ENCODE assay signal across 14 cellular contexts in the genomic region with DNA sequence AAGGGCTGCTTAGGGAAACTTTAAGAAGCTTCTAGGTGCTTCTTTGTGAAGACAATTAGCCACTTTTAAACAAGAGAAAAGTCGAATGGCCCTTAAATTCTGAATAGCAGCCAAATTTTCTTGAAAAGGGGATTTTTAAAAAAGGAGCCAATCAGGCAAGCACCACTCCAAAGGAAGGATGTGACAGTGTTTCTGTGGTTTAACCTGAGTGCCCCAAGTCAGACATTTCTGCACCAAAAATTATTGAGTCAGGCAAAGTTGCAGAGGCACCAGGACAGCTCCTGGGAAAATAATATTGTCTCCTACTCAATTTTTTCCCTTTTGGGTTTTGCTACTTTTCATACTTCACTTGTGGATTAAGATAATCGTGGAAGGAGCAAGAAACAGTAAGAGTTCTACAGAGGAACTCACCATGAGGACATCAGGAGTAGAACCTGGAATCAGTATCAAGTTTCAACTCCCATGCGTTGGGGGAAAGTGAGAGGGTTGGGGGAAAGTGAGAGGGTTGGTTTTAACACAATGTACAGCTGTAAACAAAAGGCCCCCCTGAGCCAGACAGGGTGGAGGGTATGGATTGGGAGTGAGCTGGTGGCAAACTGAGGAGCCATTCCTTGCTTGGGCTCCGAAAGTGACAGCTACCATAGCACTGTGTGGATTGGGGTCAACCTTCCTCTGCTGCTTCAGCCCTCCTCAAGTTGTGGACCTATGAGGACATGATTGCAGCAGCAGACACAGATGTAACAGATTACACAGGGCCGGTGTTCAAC.
DNase-seq lines count a peak whose midpoint lies in the region; ATAC-seq, FAIRE-seq and TF ChIP-seq lines count a peak whose summit lies in the region.
"Had no signal": no experiment of that assay in that cellular context is flagged by ENCODE, and none has a peak within 500 bp of the region (broad histone marks: within the 10 kb centered on the region; RNA-seq: fewer than 3 reads in every experiment).

No MANE protein-coding gene starts in this region.

- no peak for TF ChIP-seq CTCF in lower lobe of right lung (IDR thresholded peaks at IDR 0.05)

- H4K20me1 ChIP-seq in GM23248 (ENCODE audit: insufficient read depth) = no peaks in the 10 kb centered on the region

- no peaks in the 10 kb centered on the region for H3F3A ChIP-seq in GM23248 (ENCODE audit: insufficient read depth)

- H3K27ac ChIP-seq in CD4-positive, alpha-beta memory T cell (ENCODE audit: low read depth, low read length) = peak overlapping the region; percentile 12
- no peak overlapping the region for H3K27ac ChIP-seq in GM23248
- H3K27ac ChIP-seq in lower lobe of right lung = no peak overlapping the region
- H3K27ac ChIP-seq: skin epidermis, suprapubic skin had no signal

- peak; percentile 84 for FAIRE-seq in GM12891 (lab: Jason Lieb, UNC)

- peaks cover 0 to 12% of the 10 kb centered on the region in 2 donors for H3K36me3 Mint-ChIP-seq in CD4-positive, alpha-beta memory T cell
- H3K36me3 Mint-ChIP-seq in T-cell = peaks cover under 1% of the 10 kb centered on the region
- peaks cover 0 to 10% (median 0%) of the 10 kb centered on the region in 3 donors for H3K36me3 Mint-ChIP-seq in immature natural killer cell

- H3K36me3 ChIP-seq in CD4-positive, alpha-beta memory T cell (ENCODE audit: insufficient read depth, low read length) = no peaks in the 10 kb centered on the region
- H3K36me3 ChIP-seq in GM23248 (ENCODE audit: low read depth) = no peaks in the 10 kb centered on the region
- no peaks in the 10 kb centered on the region for H3K36me3 ChIP-seq in lower lobe of right lung
- H3K36me3 ChIP-seq: suprapubic skin had no signal

- H2AFZ ChIP-seq in GM23248 = no peak overlapping the region

- peak; percentile 48 to 64 (median 56) for DNase-seq in CD4-positive, alpha-beta memory T cell
- DNase-seq in GM12891 (ENCODE audit: insufficient read length, low spot score) (no peak), T-cell (peak in 6 of 34 experiments; percentile 5 to 24 (median 13)), immature natural killer cell (no peak), GM23248 (no peak), lower lobe of right lung (no peak), HT-29 (ENCODE audit: low spot score) (no peak), cerebellar cortex (ENCODE audit: low spot score) (no peak)
- DNase-seq: effector CD4-positive, alpha-beta T cell; foreskin fibroblast; mammary epithelial cell; occipital lobe had no signal

- POLR2A ChIA-PET in CD4-positive, alpha-beta memory T cell (lab: Charles Lee; ENCODE audit: partially characterized antibody) = interaction anchor here (1.6 to 2.1 kb wide), 3 partner anchors 37 to 91 kb away, joined by 5 to 16 read pairs (median 6); a partner anchor contains a TSS
- POLR2A ChIA-PET in T-cell (lab: Charles Lee) = interaction anchor here (0.6 to 1.2 kb wide), 4 partner anchors 10 to 89 kb away, joined by 3 to 9 read pairs (median 4); no protein-coding TSS in a partner anchor

- no peaks in the 10 kb centered on the region for H3K9me2 ChIP-seq in GM23248 (ENCODE audit: insufficient read depth)

- no peaks in the 10 kb centered on the region for H3K79me2 ChIP-seq in GM23248 (ENCODE audit: insufficient read depth)

- H3K4me1 ChIP-seq in CD4-positive, alpha-beta memory T cell (ENCODE audit: insufficient read depth, low read length) = peaks cover 37% of the 10 kb centered on the region
- H3K4me1 ChIP-seq in GM23248 (ENCODE audit: insufficient read depth) (no peaks in the 10 kb centered on the region), lower lobe of right lung (no peaks in the 10 kb centered on the region)
- H3K4me1 ChIP-seq: suprapubic skin had no signal

- in situ Hi-C loops in GM23248 (cut with MboI) = no loop called here

- no peak for TF ChIP-seq POLR2A in GM12891 (IDR thresholded peaks at IDR 0.05; ENCODE audit: low read depth, low read length)

- CTCF ChIA-PET in CD4-positive, alpha-beta memory T cell (lab: Charles Lee; ENCODE audit: partially characterized antibody) = no interaction called here
- CTCF ChIA-PET in T-cell (lab: Charles Lee) = interaction anchor here in 1 of 2 donors (1.4 to 1.5 kb wide), 2 partner anchors 53 to 92 kb away, joined by 3 read pairs; no protein-coding TSS in a partner anchor

- no peaks in the 10 kb centered on the region for H3K27me3 Mint-ChIP-seq in CD4-positive, alpha-beta memory T cell
- no peaks in the 10 kb centered on the region for H3K27me3 Mint-ChIP-seq in T-cell
- peaks cover 0 to 4% (median 0%) of the 10 kb centered on the region in 3 donors for H3K27me3 Mint-ChIP-seq in immature natural killer cell (ENCODE audit: low read depth in 3 of 3)

- intact Hi-C loops in CD4-positive, alpha-beta memory T cell (cut with micrococcal nuclease) = no loop called here
- intact Hi-C loops in lower lobe of right lung (cut with DNase I) = no loop called here

- 44 to 65% methylated on average over 5 of the region's 5 CpGs for WGBS in GM23248 (ENCODE audit: low coverage in 1 of 2, low lambda C conversion rate in 2 of 2, missing lambda C conversion rate in 2 of 2), 2 experiments

- peak overlapping the region in 7 of 8 donors; percentile 10 to 80 (median 62) for H3K4me3 Mint-ChIP-seq in CD4-positive, alpha-beta memory T cell
- peak overlapping the region; percentile 35 to 72 (median 49) for H3K4me3 Mint-ChIP-seq in T-cell
- H3K4me3 Mint-ChIP-seq in immature natural killer cell = no peak overlapping the region

- peak; percentile 34 to 82 (median 60) for ATAC-seq in T-cell (replicated peaks in 1 of 4)
- no peak for ATAC-seq in lower lobe of right lung

- H3K27ac Mint-ChIP-seq in CD4-positive, alpha-beta memory T cell = peak overlapping the region; percentile 58 to 94 (median 85)
- H3K27ac Mint-ChIP-seq in T-cell = peak overlapping the region; percentile 54 to 80
- H3K27ac Mint-ChIP-seq in immature natural killer cell = peak overlapping the region in 5 of 6 donors; percentile 14 to 65 (median 43)

- peaks cover 41 to 64% (median 45%) of the 10 kb centered on the region in 4 donors for H3K4me1 Mint-ChIP-seq in CD4-positive, alpha-beta memory T cell
- H3K4me1 Mint-ChIP-seq in T-cell (peaks cover 58 to 73% (median 60%) of the 10 kb centered on the region in 3 donors), immature natural killer cell (peaks cover 38 to 49% of the 10 kb centered on the region in 2 donors)

- H3K4me3 ChIP-seq in CD4-positive, alpha-beta memory T cell (ENCODE audit: low read length in 2 of 2) = no peak overlapping the region
- H3K4me3 ChIP-seq in GM23248 (no peak overlapping the region), lower lobe of right lung (no peak overlapping the region)
- H3K4me3 ChIP-seq: skin epidermis, suprapubic skin had no signal

- H3K9ac ChIP-seq in GM23248 = no peak overlapping the region

- H3K27me3 ChIP-seq in CD4-positive, alpha-beta memory T cell (ENCODE audit: insufficient read depth, low read length) = no peaks in the 10 kb centered on the region
- no peaks in the 10 kb centered on the region for H3K27me3 ChIP-seq in GM23248 (replicated peaks; ENCODE audit: insufficient read depth)
- no peaks in the 10 kb centered on the region for H3K27me3 ChIP-seq in lower lobe of right lung (ENCODE audit: low read depth)
- H3K27me3 ChIP-seq: suprapubic skin had no signal

- no peak overlapping the region for H3K4me2 ChIP-seq in GM23248 (ENCODE audit: unreplicated experiment)

- H3K9me3 ChIP-seq in CD4-positive, alpha-beta memory T cell (ENCODE audit: control insufficient read depth in 1 of 2, low read length in 2 of 2) = no peaks in the 10 kb centered on the region
- no peaks in the 10 kb centered on the region for H3K9me3 ChIP-seq in GM23248 (ENCODE audit: low read depth)
- H3K9me3 ChIP-seq in lower lobe of right lung = no peaks in the 10 kb centered on the region
- H3K9me3 ChIP-seq: suprapubic skin had no signal

- H3K9me3 Mint-ChIP-seq in CD4-positive, alpha-beta memory T cell = peaks cover 0 to 1% (median 0%) of the 10 kb centered on the region in 8 donors
- no peaks in the 10 kb centered on the region for H3K9me3 Mint-ChIP-seq in T-cell
- H3K9me3 Mint-ChIP-seq in immature natural killer cell = no peaks in the 10 kb centered on the region

TF ChIP-seq in GM12891, 5 proteins besides CTCF, POLR2A, EP300 and RAD21:
- TF ChIP-seq TAF1 (IDR thresholded peaks at IDR 0.05; ENCODE audit: low read depth, low read length) = no peak
- no peak for TF ChIP-seq SPI1 (IDR thresholded peaks at IDR 0.05; ENCODE audit: low read depth, low read length)
- TF ChIP-seq PAX5 (IDR thresholded peaks at IDR 0.05; ENCODE audit: insufficient read depth, low read length, severe bottlenecking) = no peak
- TF ChIP-seq POU2F2 (IDR thresholded peaks at IDR 0.05; ENCODE audit: low read depth, low read length) = no peak
- TF ChIP-seq POLR2AphosphoS5 (IDR thresholded peaks at IDR 0.05; ENCODE audit: low read depth, low read length) = no peak

Comparison
In these comparisons a context has a peak if more than half of its experiments do, and no peak if none do; other contexts are left out.
1. DNase-seq: peak in CD4-positive, alpha-beta memory T cell (5 of 5); none in GM12891 (single experiment), immature natural killer cell (0 of 3), GM23248 (single experiment), lower lobe of right lung (single experiment), HT-29 (single experiment) and cerebellar cortex (single experiment).
2. H3K4me3 Mint-ChIP-seq: peak in CD4-positive, alpha-beta memory T cell (7 of 8) and T-cell (3 of 3); none in immature natural killer cell (0 of 5).
3. ATAC-seq: peak in T-cell (4 of 4); none in lower lobe of right lung (0 of 2).
4. Peak in every context shown above with its lines, with median percentiles within 50 percentile points of each other: H3K27ac Mint-ChIP-seq.